In genomic region chr5:134245101-134245604, GRCh38 we compare ENCODE assay signal across 9 cellular contexts. TPM values are rescaled to one million over a fixed set of nuclear protein-coding genes. Genes with fewer than 3 reads are reported as not detected.
DNase-seq lines count a peak whose midpoint lies in the region; ATAC-seq and TF ChIP-seq lines count a peak whose summit lies in the region.
"Had no signal": no experiment of that assay in that cellular context is flagged by ENCODE, and none has a peak within 500 bp of the region (broad histone marks: within the 10 kb centered on the region; RNA-seq: fewer than 3 reads in every experiment).

No MANE protein-coding gene starts in this region.

- H3K4me1 ChIP-seq in suprapubic skin (peaks cover 20% of the 10 kb centered on the region), sigmoid colon (peaks cover 0 to 17% (median 15%) of the 10 kb centered on the region in 4 donors)

- TF ChIP-seq POLR2A in suprapubic skin (IDR thresholded peaks at IDR 0.05) (no peak), sigmoid colon (IDR thresholded peaks at IDR 0.05) (no peak)

- H3K36me3 ChIP-seq in suprapubic skin: no peaks in the 10 kb centered on the region
- H3K36me3 ChIP-seq in sigmoid colon: no peaks in the 10 kb centered on the region

- DNase-seq in LHCN-M2 (ENCODE audit: low read depth) (peak; percentile 77), brain pericyte (ENCODE audit: low read depth, low spot score) (peak; percentile 45), islet precursor cell (peak; percentile 65), suprapubic skin (ENCODE audit: low spot score in 2 of 2) (no peak), sigmoid colon (no peak)
- DNase-seq: activated CD4-positive, alpha-beta T cell treated with anti-CD3 and anti-CD28 coated beads for 36 hours; stimulated activated naive CD8-positive, alpha-beta T cell treated with anti-CD3 and anti-CD28 coated beads, Interleukin-15, amount 100 ng/mL, for 72 hours had no signal

- TF ChIP-seq EP300 in suprapubic skin (IDR thresholded peaks at IDR 0.05) (no peak), sigmoid colon (IDR thresholded peaks at IDR 0.05) (no peak)

- H3K27me3 ChIP-seq in suprapubic skin: no peaks in the 10 kb centered on the region
- H3K27me3 ChIP-seq in sigmoid colon: no peaks in the 10 kb centered on the region

- H3K9me3 ChIP-seq in suprapubic skin: no peaks in the 10 kb centered on the region
- no peaks in the 10 kb centered on the region for H3K9me3 ChIP-seq in sigmoid colon

- H3K4me3 ChIP-seq in suprapubic skin (no peak overlapping the region), sigmoid colon (peak overlapping the region in 1 of 4 donors; percentile 5)

- TF ChIP-seq CTCF in suprapubic skin (IDR thresholded peaks at IDR 0.05): no peak
- no peak for TF ChIP-seq CTCF in sigmoid colon (IDR thresholded peaks at IDR 0.05)

- ATAC-seq in GM21447 (IDR thresholded peaks at IDR 0.05; ENCODE audit: unreplicated experiment): no peak
- ATAC-seq in GM19351 (IDR thresholded peaks at IDR 0.05; ENCODE audit: unreplicated experiment): no peak
- ATAC-seq: activated CD4-positive, alpha-beta T cell treated with anti-CD3 and anti-CD28 coated beads for 36 hours; stimulated activated naive CD8-positive, alpha-beta T cell treated with anti-CD3 and anti-CD28 coated beads, Interleukin-15, amount 100 ng/mL, for 72 hours had no signal

- H3K27ac ChIP-seq in suprapubic skin (peak overlapping the region; percentile 64), sigmoid colon (peak overlapping the region in 1 of 4 donors; percentile 24)

- WGBS in suprapubic skin: 37% methylated on average over 8 of the region's 8 CpGs
- WGBS in sigmoid colon, 2 donors: 67 to 72% methylated on average over 8 of the region's 8 CpGs

- intact Hi-C loops in sigmoid colon (cut with DNase I): no loop called here

RNA-seq across cellular contexts. Expression of gene PPP2CA, which starts 19.3 kb away (rescaled TPM):
- total RNA-seq in LHCN-M2 (2014; rRNA removed) (255 and 270 TPM in 2 replicates), suprapubic skin (100 to 1,000 TPM; 110 to 271 (median 191) TPM), sigmoid colon (100 to 1,000 TPM; 102 to 145 (median 118) TPM)
- polyA plus RNA-seq in LHCN-M2 (2012): 128 TPM
- polyA plus RNA-seq in sigmoid colon: 10 to 100 TPM; 48.6 to 59.4 (median 52.8) TPM

Comparison
In these comparisons a context has a peak if more than half of its experiments do, and no peak if none do; other contexts are left out.
1. DNase-seq: peak in LHCN-M2 (single experiment), brain pericyte (single experiment) and islet precursor cell (single experiment); none in suprapubic skin (0 of 2) and sigmoid colon (single experiment).